1 cellular context compared by ENCODE assay signal in the genomic region with DNA sequence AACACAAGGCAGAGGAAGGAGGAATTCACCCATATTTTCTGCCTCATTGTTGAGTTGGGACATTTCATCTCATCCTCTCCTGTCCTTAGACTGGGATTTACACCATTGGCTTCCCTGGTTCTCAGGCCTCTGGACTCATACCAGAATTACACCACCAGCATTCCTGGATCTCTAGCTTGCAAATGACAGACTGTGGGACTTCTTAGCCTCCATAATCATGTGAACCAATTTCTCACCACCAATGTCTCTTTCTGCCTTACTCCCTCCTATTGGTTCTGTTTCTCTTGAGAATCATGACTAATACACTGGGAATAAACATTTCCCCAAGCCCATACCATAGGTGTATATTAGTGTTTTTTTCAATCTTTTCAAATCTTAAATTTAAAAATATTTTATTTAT.
TF ChIP-seq lines count a peak whose summit lies in the region.

No MANE protein-coding gene starts in this region.

TF ChIP-seq in K562, 482 proteins besides CTCF, POLR2A, EP300 and RAD21:
- no peak for TF ChIP-seq ZNF644 (tag; IDR thresholded peaks at IDR 0.05; ENCODE audit: low read depth)
- no peak for TF ChIP-seq RNF2 (IDR thresholded peaks at IDR 0.05)
- TF ChIP-seq SIRT6 (IDR thresholded peaks at IDR 0.05; ENCODE audit: low read depth, low read length) = no peak
- TF ChIP-seq, protein P1, sequence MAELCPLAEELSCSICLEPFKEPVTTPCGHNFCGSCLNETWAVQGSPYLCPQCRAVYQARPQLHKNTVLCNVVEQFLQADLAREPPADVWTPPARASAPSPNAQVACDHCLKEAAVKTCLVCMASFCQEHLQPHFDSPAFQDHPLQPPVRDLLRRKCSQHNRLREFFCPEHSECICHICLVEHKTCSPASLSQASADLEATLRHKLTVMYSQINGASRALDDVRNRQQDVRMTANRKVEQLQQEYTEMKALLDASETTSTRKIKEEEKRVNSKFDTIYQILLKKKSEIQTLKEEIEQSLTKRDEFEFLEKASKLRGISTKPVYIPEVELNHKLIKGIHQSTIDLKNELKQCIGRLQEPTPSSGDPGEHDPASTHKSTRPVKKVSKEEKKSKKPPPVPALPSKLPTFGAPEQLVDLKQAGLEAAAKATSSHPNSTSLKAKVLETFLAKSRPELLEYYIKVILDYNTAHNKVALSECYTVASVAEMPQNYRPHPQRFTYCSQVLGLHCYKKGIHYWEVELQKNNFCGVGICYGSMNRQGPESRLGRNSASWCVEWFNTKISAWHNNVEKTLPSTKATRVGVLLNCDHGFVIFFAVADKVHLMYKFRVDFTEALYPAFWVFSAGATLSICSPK (IDR thresholded peaks at IDR 0.05; ENCODE audit: borderline replicate concordance) = no peak
- TF ChIP-seq SRSF3 (IDR thresholded peaks at IDR 0.05; ENCODE audit: insufficient read depth, low read length) = no peak
- TF ChIP-seq CBX8 (IDR thresholded peaks at IDR 0.05; ENCODE audit: borderline replicate concordance, extremely low read depth, low read depth, low read length, poor library complexity, severe bottlenecking) = no peak
- TF ChIP-seq POU5F1 (IDR thresholded peaks at IDR 0.05; ENCODE audit: borderline replicate concordance, low read depth, low read length, partially characterized antibody) = no peak
- no peak for TF ChIP-seq SIX5 (IDR thresholded peaks at IDR 0.05; ENCODE audit: borderline replicate concordance in 1 of 2, insufficient read depth in 1 of 2, low read depth in 1 of 2, low read length in 2 of 2)
- TF ChIP-seq GTF2B (IDR thresholded peaks at IDR 0.05; ENCODE audit: extremely low read depth, insufficient read length) = no peak
- TF ChIP-seq KLF10 (CRISPR knock-in tag; IDR thresholded peaks at IDR 0.05) = no peak
